In the genomic region with DNA sequence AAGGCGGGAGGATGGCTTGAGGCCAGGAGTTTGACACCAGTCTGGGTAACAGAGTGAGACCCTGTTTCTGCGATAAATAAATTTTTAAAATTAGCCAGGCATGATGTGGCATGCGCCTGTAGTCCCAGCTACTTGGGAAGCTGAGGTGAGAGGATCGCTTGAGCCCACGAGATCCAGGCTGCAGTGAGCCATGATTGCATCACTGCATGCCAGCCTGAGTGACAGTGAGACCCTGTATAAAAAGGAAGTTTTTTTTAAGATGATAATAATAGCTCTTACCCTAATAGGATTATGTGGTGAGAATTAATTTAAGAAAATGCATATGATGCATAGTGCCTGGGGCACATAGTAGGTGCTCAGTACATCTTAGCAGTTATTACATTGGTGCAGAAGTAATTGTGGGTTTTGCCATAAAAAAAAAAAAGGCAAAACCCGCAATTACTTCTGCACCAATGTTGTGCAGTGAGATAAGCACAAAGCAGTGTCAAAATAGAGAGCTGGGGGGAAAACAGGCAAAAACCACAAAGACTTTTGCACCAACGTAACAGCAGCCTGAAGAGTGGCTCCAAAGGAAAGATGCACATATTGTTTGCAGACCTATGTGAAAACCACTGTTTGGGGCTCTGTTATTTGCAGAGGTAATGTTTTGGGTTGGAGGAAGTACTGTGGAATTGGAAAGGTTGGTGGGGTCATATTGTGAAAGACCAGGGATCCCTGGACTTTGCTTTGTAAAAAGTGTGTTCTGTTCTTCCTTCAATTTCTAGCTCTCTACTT, we compare ENCODE assay signal across 1 cellular context.
A peak's percentile ranks its signal among the peaks of the same experiment; 100 is the strongest.
TF ChIP-seq lines count a peak whose summit lies in the region.

No MANE protein-coding gene starts in this region.

TF ChIP-seq in HepG2, 621 proteins besides CTCF, POLR2A, EP300 and RAD21 (continued from another document and continues in another):
- TF ChIP-seq ZNF644 (CRISPR knock-in tag; IDR thresholded peaks at IDR 0.05; ENCODE audit: low read depth): peak; percentile 82; the same call in 1 of the 2 replicates
- 0 out of 2 replicates have a peak, but pooled peaks have one; percentile 49 for TF ChIP-seq NFKBIZ (CRISPR knock-in tag; IDR thresholded peaks at IDR 0.05)
- no peak for TF ChIP-seq GLMP (CRISPR knock-in tag; IDR thresholded peaks at IDR 0.05; ENCODE audit: borderline replicate concordance)
- TF ChIP-seq, protein P1, sequence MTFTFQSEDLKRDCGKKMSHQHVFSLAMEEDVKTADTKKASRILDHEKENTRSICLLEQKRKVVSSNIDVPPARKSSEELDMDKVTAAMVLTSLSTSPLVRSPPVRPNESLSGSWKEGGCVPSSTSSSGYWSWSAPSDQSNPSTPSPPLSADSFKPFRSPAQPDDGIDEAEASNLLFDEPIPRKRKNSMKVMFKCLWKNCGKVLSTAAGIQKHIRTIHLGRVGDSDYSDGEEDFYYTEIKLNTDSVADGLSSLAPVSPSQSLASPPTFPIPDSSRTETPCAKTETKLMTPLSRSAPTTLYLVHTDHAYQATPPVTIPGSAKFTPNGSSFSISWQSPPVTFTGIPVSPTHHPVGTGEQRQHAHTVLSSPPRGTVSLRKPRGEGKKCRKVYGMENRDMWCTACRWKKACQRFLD (CRISPR knock-in tag; IDR thresholded peaks at IDR 0.05; ENCODE audit: borderline replicate concordance): no peak
- TF ChIP-seq ZNF34 (CRISPR knock-in tag; IDR thresholded peaks at IDR 0.05; ENCODE audit: borderline replicate concordance): no peak
- TF ChIP-seq SNRNP70 (IDR thresholded peaks at IDR 0.05; ENCODE audit: low read depth, low read length): no peak
- TF ChIP-seq ARNT2 (CRISPR knock-in tag; IDR thresholded peaks at IDR 0.05; ENCODE audit: low read depth): 0 out of 2 replicates have a peak, but pooled peaks have one; percentile 24
- TF ChIP-seq, protein P2, sequence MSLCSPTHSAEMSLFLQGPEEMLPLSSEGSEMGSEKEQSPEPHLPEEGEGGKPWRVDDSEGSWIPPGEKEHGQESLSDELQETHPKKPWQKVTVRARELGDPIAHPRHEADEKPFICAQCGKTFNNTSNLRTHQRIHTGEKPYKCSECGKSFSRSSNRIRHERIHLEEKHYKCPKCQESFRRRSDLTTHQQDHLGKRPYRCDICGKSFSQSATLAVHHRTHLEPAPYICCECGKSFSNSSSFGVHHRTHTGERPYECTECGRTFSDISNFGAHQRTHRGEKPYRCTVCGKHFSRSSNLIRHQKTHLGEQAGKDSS (CRISPR knock-in tag; IDR thresholded peaks at IDR 0.05; ENCODE audit: borderline replicate concordance, low read depth): no peak
- TF ChIP-seq ZNF225 (CRISPR knock-in tag; IDR thresholded peaks at IDR 0.05): no peak
- TF ChIP-seq FOXO1 (CRISPR knock-in tag; IDR thresholded peaks at IDR 0.05): peak; percentile 63; the same call in 1 of the 2 replicates
- TF ChIP-seq HNF1A (IDR thresholded peaks at IDR 0.05; ENCODE audit: low read depth): peak; percentile 50; the same call in 1 of the 2 replicates
- peak; percentile 53; the same call in 1 of the 2 replicates for TF ChIP-seq HNF1A (CRISPR knock-in tag; IDR thresholded peaks at IDR 0.05; ENCODE audit: borderline replicate concordance)
- no peak for TF ChIP-seq ZNF367 (CRISPR knock-in tag; IDR thresholded peaks at IDR 0.05; ENCODE audit: borderline replicate concordance)
- TF ChIP-seq SP1 (IDR thresholded peaks at IDR 0.05): no peak
- TF ChIP-seq SP1 (CRISPR knock-in tag; IDR thresholded peaks at IDR 0.05): no peak
- TF ChIP-seq PLSCR1 (CRISPR knock-in tag; IDR thresholded peaks at IDR 0.05; ENCODE audit: borderline replicate concordance): no peak
- TF ChIP-seq YEATS4 (CRISPR knock-in tag; IDR thresholded peaks at IDR 0.05; ENCODE audit: borderline replicate concordance): no peak; the same call in 1 of the 2 replicates
- TF ChIP-seq, protein P3, sequence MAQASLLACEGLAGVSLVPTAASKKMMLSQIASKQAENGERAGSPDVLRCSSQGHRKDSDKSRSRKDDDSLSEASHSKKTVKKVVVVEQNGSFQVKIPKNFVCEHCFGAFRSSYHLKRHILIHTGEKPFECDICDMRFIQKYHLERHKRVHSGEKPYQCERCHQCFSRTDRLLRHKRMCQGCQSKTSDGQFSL (CRISPR knock-in tag; IDR thresholded peaks at IDR 0.05): no peak; the same call in 1 of the 2 replicates
- TF ChIP-seq BCLAF1 (IDR thresholded peaks at IDR 0.05): no peak
- no peak for TF ChIP-seq CHCHD3 (CRISPR knock-in tag; IDR thresholded peaks at IDR 0.05)
- peak; percentile 66; the same call in 1 of the 2 replicates for TF ChIP-seq ZNF264 (CRISPR knock-in tag; IDR thresholded peaks at IDR 0.05)
- TF ChIP-seq ERF (CRISPR knock-in tag; IDR thresholded peaks at IDR 0.05): peak; percentile 57; the same call in 1 of the 2 replicates
- no peak for TF ChIP-seq ADNP (CRISPR knock-in tag; IDR thresholded peaks at IDR 0.05)
- TF ChIP-seq SAFB2 (CRISPR knock-in tag; IDR thresholded peaks at IDR 0.05; ENCODE audit: borderline replicate concordance, low read depth): no peak
- no peak for TF ChIP-seq ZNF232 (CRISPR knock-in tag; IDR thresholded peaks at IDR 0.05; ENCODE audit: borderline replicate concordance)
- TF ChIP-seq GTF3A (CRISPR knock-in tag; conservative IDR thresholded peaks at IDR 0.05): no peak
- TF ChIP-seq ZMYM3 (CRISPR knock-in tag; IDR thresholded peaks at IDR 0.05): no peak
- no peak for TF ChIP-seq SMARCE1 (IDR thresholded peaks at IDR 0.05; ENCODE audit: borderline replicate concordance)
- TF ChIP-seq ZNF354B (CRISPR knock-in tag; IDR thresholded peaks at IDR 0.05): no peak
- TF ChIP-seq, protein P4, sequence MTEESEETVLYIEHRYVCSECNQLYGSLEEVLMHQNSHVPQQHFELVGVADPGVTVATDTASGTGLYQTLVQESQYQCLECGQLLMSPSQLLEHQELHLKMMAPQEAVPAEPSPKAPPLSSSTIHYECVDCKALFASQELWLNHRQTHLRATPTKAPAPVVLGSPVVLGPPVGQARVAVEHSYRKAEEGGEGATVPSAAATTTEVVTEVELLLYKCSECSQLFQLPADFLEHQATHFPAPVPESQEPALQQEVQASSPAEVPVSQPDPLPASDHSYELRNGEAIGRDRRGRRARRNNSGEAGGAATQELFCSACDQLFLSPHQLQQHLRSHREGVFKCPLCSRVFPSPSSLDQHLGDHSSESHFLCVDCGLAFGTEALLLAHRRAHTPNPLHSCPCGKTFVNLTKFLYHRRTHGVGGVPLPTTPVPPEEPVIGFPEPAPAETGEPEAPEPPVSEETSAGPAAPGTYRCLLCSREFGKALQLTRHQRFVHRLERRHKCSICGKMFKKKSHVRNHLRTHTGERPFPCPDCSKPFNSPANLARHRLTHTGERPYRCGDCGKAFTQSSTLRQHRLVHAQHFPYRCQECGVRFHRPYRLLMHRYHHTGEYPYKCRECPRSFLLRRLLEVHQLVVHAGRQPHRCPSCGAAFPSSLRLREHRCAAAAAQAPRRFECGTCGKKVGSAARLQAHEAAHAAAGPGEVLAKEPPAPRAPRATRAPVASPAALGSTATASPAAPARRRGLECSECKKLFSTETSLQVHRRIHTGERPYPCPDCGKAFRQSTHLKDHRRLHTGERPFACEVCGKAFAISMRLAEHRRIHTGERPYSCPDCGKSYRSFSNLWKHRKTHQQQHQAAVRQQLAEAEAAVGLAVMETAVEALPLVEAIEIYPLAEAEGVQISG (CRISPR knock-in tag; IDR thresholded peaks at IDR 0.05): no peak; the same call in 1 of the 2 replicates
- TF ChIP-seq ZNF850 (CRISPR knock-in tag; conservative IDR thresholded peaks at IDR 0.05): no peak
- peak; percentile 64 for TF ChIP-seq GFI1 (CRISPR knock-in tag; IDR thresholded peaks at IDR 0.05; ENCODE audit: borderline replicate concordance)
- TF ChIP-seq ZNF709 (CRISPR knock-in tag; IDR thresholded peaks at IDR 0.05): no peak
- TF ChIP-seq HMG20B (CRISPR knock-in tag; conservative IDR thresholded peaks at IDR 0.05): peak; percentile 78; the same call in 1 of the 2 replicates
- TF ChIP-seq, protein P5, sequence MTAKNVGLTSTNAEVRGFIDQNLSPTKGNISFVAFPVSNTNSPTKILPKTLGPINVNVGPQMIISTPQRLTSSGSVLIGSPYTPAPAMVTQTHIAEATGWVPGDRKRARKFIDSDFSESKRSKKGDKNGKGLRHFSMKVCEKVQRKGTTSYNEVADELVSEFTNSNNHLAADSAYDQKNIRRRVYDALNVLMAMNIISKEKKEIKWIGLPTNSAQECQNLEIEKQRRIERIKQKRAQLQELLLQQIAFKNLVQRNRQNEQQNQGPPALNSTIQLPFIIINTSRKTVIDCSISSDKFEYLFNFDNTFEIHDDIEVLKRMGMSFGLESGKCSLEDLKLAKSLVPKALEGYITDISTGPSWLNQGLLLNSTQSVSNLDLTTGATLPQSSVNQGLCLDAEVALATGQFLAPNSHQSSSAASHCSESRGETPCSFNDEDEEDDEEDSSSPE (CRISPR knock-in tag; IDR thresholded peaks at IDR 0.05): no peak
- no peak for TF ChIP-seq YY1 (IDR thresholded peaks at IDR 0.05; ENCODE audit: insufficient read depth, insufficient replicate concordance, low read depth, low read length)
- TF ChIP-seq, protein P6, sequence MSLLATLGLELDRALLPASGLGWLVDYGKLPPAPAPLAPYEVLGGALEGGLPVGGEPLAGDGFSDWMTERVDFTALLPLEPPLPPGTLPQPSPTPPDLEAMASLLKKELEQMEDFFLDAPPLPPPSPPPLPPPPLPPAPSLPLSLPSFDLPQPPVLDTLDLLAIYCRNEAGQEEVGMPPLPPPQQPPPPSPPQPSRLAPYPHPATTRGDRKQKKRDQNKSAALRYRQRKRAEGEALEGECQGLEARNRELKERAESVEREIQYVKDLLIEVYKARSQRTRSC (CRISPR knock-in tag; IDR thresholded peaks at IDR 0.05; ENCODE audit: low read depth): no peak
- TF ChIP-seq RCOR2 (CRISPR knock-in tag; IDR thresholded peaks at IDR 0.05): peak; percentile 79
- no peak for TF ChIP-seq RFX5 (IDR thresholded peaks at IDR 0.05; ENCODE audit: low read depth, low read length)
- TF ChIP-seq THYN1 (CRISPR knock-in tag; IDR thresholded peaks at IDR 0.05; ENCODE audit: borderline replicate concordance, low read depth): no peak
- no peak for TF ChIP-seq ATF7 (IDR thresholded peaks at IDR 0.05)
- TF ChIP-seq ATF7 (CRISPR knock-in tag; IDR thresholded peaks at IDR 0.05): no peak
